Comparison of ENCODE assay signal across 8 cellular contexts in the genomic region with DNA sequence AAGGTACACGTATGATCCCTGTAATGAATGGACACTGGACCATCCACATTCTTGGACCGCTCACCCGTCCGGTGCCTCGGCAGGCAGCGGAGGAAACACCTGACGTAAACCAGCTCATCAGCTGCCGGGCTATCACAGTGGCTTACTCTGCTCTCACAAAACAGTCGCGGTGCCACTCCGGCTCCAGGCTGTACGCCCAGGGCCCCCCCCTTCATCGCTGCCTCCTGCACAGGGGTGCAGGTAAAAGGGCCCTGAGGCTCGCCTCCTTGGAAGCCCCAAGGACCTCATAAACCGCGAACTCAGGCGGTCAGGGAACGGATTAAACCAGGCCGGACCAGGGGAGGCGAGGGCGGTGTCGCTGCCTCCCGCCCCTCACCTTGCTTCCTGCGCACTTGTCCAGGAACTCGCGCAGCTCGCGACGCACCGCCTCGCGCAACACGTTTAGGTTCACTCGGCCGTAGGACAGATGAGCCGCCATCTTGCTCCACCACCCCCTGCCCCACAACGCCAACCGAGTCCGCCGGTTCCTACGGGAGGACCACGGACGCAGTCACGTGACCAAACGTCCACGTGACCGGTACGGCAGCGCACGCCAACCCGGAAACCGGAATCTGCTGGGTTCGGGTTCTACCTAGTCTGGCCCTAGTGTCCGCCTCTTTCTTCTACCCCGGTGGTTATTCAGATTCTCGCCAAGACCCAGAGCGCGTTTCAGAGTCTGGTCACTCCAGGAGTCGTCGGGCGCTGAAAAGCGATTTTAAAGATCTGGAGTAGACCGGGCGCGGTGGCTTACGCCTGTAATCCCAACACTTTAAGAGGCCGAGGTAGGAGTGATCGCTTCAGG. TPM values are rescaled to one million over a fixed set of nuclear protein-coding genes. Genes with fewer than 3 reads are reported as not detected.
DNase-seq lines count a peak whose midpoint lies in the region; ATAC-seq and TF ChIP-seq lines count a peak whose summit lies in the region.

A gene (minus strand): TSS at position 564 of the 841 bp plus-strand sequence. CDS start 86 bp downstream, at position 478.

- H3K4me3 ChIP-seq in right atrium auricular region = peak within 1 kb of the TSS; percentile 81 to 96
- H3K4me3 ChIP-seq in prostate gland = peak within 1 kb of the TSS; percentile 61 to 65

- peak within 1 kb of the TSS; percentile 84 to 89 for H3K27ac ChIP-seq in right atrium auricular region
- H3K27ac ChIP-seq in prostate gland = peak within 1 kb of the TSS; percentile 78 to 83

- intact Hi-C loops in T-helper 2 cell treated with Interferon-gamma antibody and Interleukin-4, amounts not matched to agents 100 ng/mL and 5 ng/mL, for 36 hours (cut with micrococcal nuclease) = loop anchor here (1.0 to 10.0 kb wide), 4 partner anchors 22 to 236 kb away; a partner anchor contains a TSS
- intact Hi-C loops in prostate gland (cut with DNase I) = loop anchor here (5.0 to 10.0 kb wide), 2 partner anchors 39 to 249 kb away; a partner anchor contains a TSS

- ATAC-seq in GM18505 (IDR thresholded peaks at IDR 0.05; ENCODE audit: unreplicated experiment) (peak; percentile 84), HG02970 (IDR thresholded peaks at IDR 0.05; ENCODE audit: low FRiP score, unreplicated experiment) (peak; percentile 96)

- no peaks in the 10 kb centered on the region for H3K9me3 ChIP-seq in right atrium auricular region
- H3K9me3 ChIP-seq in prostate gland = no peaks in the 10 kb centered on the region

- TF ChIP-seq CTCF in right atrium auricular region (IDR thresholded peaks at IDR 0.05) (no peak), prostate gland (IDR thresholded peaks at IDR 0.05) (peak in 1 of 4 experiments; percentile 14)

- H3K27me3 ChIP-seq in right atrium auricular region = no peaks in the 10 kb centered on the region
- H3K27me3 ChIP-seq in prostate gland (replicated peaks; ENCODE audit: insufficient read depth) = no peaks in the 10 kb centered on the region

- H3K36me3 ChIP-seq in right atrium auricular region (peaks cover 6% of the 10 kb centered on the region), prostate gland (peaks cover 0 to under 1% of the 10 kb centered on the region in 2 donors)

- H3K4me1 ChIP-seq in right atrium auricular region (peaks cover 0 to 8% of the 10 kb centered on the region in 2 donors), prostate gland (replicated peaks) (no peaks in the 10 kb centered on the region)

- peak; percentile 96 to 98 for DNase-seq in NCI-H1930 (lab: John Stamatoyannopoulos, UW)
- peak; percentile 69 to 100 (median 93) for DNase-seq in anterior cingulate cortex (lab: John Stamatoyannopoulos, UW)
- DNase-seq in right atrium auricular region (ENCODE audit: low spot score) = peak; percentile 97
- peak; percentile 94 for DNase-seq in prostate gland (ENCODE audit: low spot score)
- DNase-seq in ureter (ENCODE audit: low spot score) = peak; percentile 97

- TF ChIP-seq POLR2A in GM18505 (IDR thresholded peaks at IDR 0.05; ENCODE audit: borderline replicate concordance, extremely low read depth, insufficient read depth, insufficient read length) (peak; percentile 89), prostate gland (IDR thresholded peaks at IDR 0.05) (peak; percentile 31)

- WGBS in prostate gland = under 1% methylated on average over 62 of the region's 68 CpGs

RNA-seq across cellular contexts. Expression of the gene that starts here (rescaled TPM):
- 30.0 and 33.7 TPM in 2 replicates for total RNA-seq in T-helper 2 cell treated with Interferon-gamma antibody and Interleukin-4, amounts not matched to agents 100 ng/mL and 5 ng/mL, for 36 hours
- 1 to 10 TPM; 7.6 to 8.4 TPM for total RNA-seq in right atrium auricular region
- 10 to 100 TPM; 11.3 to 23.9 TPM for total RNA-seq in prostate gland
- total RNA-seq in ureter = 19.9 TPM

Comparison
In these comparisons a context has a peak if more than half of its experiments do, and no peak if none do; other contexts are left out.
1. Peak in every context shown above with its lines: DNase-seq, ATAC-seq, H3K4me3 ChIP-seq and H3K27ac ChIP-seq.